ENCODE assay signal across 13 cellular contexts in the genomic region with DNA sequence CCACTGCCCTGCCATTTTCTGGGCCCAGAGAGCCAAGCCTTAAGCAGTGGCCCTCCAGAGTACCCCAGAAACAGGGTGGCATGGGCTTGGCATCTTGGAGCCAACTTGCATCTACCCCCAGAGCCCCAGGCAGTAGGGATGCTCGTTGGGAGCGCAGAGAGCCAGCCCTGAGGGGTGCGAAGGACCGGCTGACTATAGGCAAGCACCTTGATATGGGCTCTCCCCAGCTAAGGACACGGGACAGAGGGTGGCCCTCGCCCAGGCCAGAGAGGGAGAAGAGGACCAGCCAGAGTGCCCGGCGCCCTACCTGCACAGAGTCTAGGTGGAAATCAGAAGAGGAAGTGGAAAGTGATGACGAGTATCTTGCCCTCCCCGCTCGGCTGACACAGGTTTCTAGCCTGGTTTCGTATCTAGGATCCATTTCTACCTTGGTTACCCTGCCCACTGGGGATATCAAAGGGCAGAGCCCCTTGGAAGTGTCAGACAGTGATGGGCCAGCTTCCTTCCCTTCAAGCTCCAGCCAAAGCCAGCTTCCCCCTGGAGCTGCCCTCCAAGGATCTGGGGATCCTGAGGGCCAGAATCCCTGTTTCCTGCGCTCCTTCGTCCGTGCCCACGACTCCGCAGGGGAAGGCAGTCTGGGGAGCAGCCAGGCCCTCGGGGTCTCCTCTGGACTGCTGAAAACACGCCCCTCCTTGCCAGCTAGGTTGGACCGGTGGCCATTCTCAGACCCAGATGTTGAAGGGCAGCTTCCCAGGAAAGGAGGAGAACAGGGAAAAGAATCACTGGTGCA. TPM values are rescaled to one million over a fixed set of nuclear protein-coding genes. Genes with fewer than 3 reads are reported as not detected.
A peak's percentile ranks its signal among the peaks of the same experiment; 100 is the strongest.
DNase-seq lines count a peak whose midpoint lies in the region; ATAC-seq and TF ChIP-seq lines count a peak whose summit lies in the region.
"Had no signal": no experiment of that assay in that cellular context is flagged by ENCODE, and none has a peak within 500 bp of the region (broad histone marks: within the 10 kb centered on the region; RNA-seq: fewer than 3 reads in every experiment).

No MANE protein-coding gene starts in this region.

- no peak for ATAC-seq in CD4-positive, CD25-positive, alpha-beta regulatory T cell (ENCODE audit: low read depth in 2 of 2)
- ATAC-seq in GM18519 (IDR thresholded peaks at IDR 0.05; ENCODE audit: low FRiP score, unreplicated experiment) = peak; percentile 62
- ATAC-seq in HG02588 (IDR thresholded peaks at IDR 0.05; ENCODE audit: unreplicated experiment) = peak; percentile 51
- ATAC-seq in activated T-helper 17 cell treated with anti-CD3 and anti-CD28 coated beads, Interleukin-2, amount 50 U/mL, for 72 hours (replicated peaks) = no peak
- no peak for ATAC-seq in GM21576 (IDR thresholded peaks at IDR 0.05; ENCODE audit: unreplicated experiment)

- H3K9me3 Mint-ChIP-seq in CD4-positive, CD25-positive, alpha-beta regulatory T cell = no peaks in the 10 kb centered on the region
- H3K9me3 Mint-ChIP-seq in activated T-helper 17 cell treated with anti-CD3 and anti-CD28 coated beads, Interleukin-2, amount 50 U/mL, for 72 hours = no peaks in the 10 kb centered on the region
- H3K9me3 Mint-ChIP-seq: nephron progenitor cell had no signal

- H3K4me1 Mint-ChIP-seq in CD4-positive, CD25-positive, alpha-beta regulatory T cell = peaks cover 0 to 22% (median 8%) of the 10 kb centered on the region in 4 donors
- peaks cover 18% of the 10 kb centered on the region for H3K4me1 Mint-ChIP-seq in activated T-helper 17 cell treated with anti-CD3 and anti-CD28 coated beads, Interleukin-2, amount 50 U/mL, for 72 hours

- TF ChIP-seq CTCF in BE2C (IDR thresholded peaks at IDR 0.05; ENCODE audit: low read depth, low read length) = no peak

- H3K27me3 ChIP-seq in CD4-positive, CD25-positive, alpha-beta regulatory T cell (ENCODE audit: control insufficient read depth, insufficient read depth, low read length) = no peaks in the 10 kb centered on the region
- no peaks in the 10 kb centered on the region for H3K27me3 ChIP-seq in BE2C
- H3K27me3 ChIP-seq: BLaER1 treated with 17β-estradiol and CSF1 and Interleukin-3, amounts not matched to agents 10 nM and 100 nM had no signal

- H3K9me3 ChIP-seq in CD4-positive, CD25-positive, alpha-beta regulatory T cell (ENCODE audit: control insufficient read depth in 2 of 2, low read length in 2 of 2) = no peaks in the 10 kb centered on the region
- H3K9me3 ChIP-seq in BE2C = no peaks in the 10 kb centered on the region
- H3K9me3 ChIP-seq: BLaER1 treated with 17β-estradiol and CSF1 and Interleukin-3, amounts not matched to agents 10 nM and 100 nM had no signal

- peaks cover 16% of the 10 kb centered on the region for H3K36me3 Mint-ChIP-seq in CD4-positive, CD25-positive, alpha-beta regulatory T cell
- peaks cover 68% of the 10 kb centered on the region for H3K36me3 Mint-ChIP-seq in activated T-helper 17 cell treated with anti-CD3 and anti-CD28 coated beads, Interleukin-2, amount 50 U/mL, for 72 hours (ENCODE audit: low read depth)

- peak overlapping the region in 2 of 3 donors; percentile 62 to 74 for H3K27ac Mint-ChIP-seq in CD4-positive, CD25-positive, alpha-beta regulatory T cell
- H3K27ac Mint-ChIP-seq in activated T-helper 17 cell treated with anti-CD3 and anti-CD28 coated beads, Interleukin-2, amount 50 U/mL, for 72 hours = peak overlapping the region; percentile 88

- no peaks in the 10 kb centered on the region for H3K27me3 Mint-ChIP-seq in CD4-positive, CD25-positive, alpha-beta regulatory T cell
- no peaks in the 10 kb centered on the region for H3K27me3 Mint-ChIP-seq in activated T-helper 17 cell treated with anti-CD3 and anti-CD28 coated beads, Interleukin-2, amount 50 U/mL, for 72 hours

- H3K4me1 ChIP-seq in CD4-positive, CD25-positive, alpha-beta regulatory T cell (ENCODE audit: control insufficient read depth, insufficient read depth, low read length, poor library complexity, severe bottlenecking) = no peaks in the 10 kb centered on the region
- H3K4me1 ChIP-seq in BE2C = no peaks in the 10 kb centered on the region; the same call in 1 of the 2 replicates

- H3K4me3 Mint-ChIP-seq in CD4-positive, CD25-positive, alpha-beta regulatory T cell = no peak overlapping the region
- no peak overlapping the region for H3K4me3 Mint-ChIP-seq in activated T-helper 17 cell treated with anti-CD3 and anti-CD28 coated beads, Interleukin-2, amount 50 U/mL, for 72 hours
- H3K4me3 Mint-ChIP-seq: nephron progenitor cell had no signal

- DNase-seq in CD4-positive, CD25-positive, alpha-beta regulatory T cell = no peak
- DNase-seq in BE2C (no peak), epidermal melanocyte (ENCODE audit: insufficient read length, low spot score) (no peak), middle frontal gyrus (ENCODE audit: extremely low spot score, low spot score) (no peak)
- DNase-seq: activated T-cell treated with anti-CD3 and anti-CD28 coated beads, Interleukin-2, amount 50 U/mL, for 48 hours; HCEC 1CT; NCI-H1694 treated with DMSO at 0.1 percent for 48 hours had no signal

- H3K4me3 ChIP-seq in CD4-positive, CD25-positive, alpha-beta regulatory T cell (ENCODE audit: low read depth, low read length) = no peak overlapping the region
- H3K4me3 ChIP-seq in BE2C (ENCODE audit: low read depth, low read length) = no peak overlapping the region
- H3K4me3 ChIP-seq: BLaER1 treated with 17β-estradiol and CSF1 and Interleukin-3, amounts not matched to agents 10 nM and 100 nM had no signal

- H3K27ac ChIP-seq in CD4-positive, CD25-positive, alpha-beta regulatory T cell (ENCODE audit: insufficient read depth, low read length, poor library complexity, severe bottlenecking) = no peak overlapping the region

- H3K36me3 ChIP-seq in CD4-positive, CD25-positive, alpha-beta regulatory T cell (ENCODE audit: control insufficient read depth, insufficient read depth, low read length) = peaks cover 72% of the 10 kb centered on the region
- peaks cover 15% of the 10 kb centered on the region for H3K36me3 ChIP-seq in BE2C

RNA-seq across cellular contexts. Expression of gene CEP68, which starts 16.2 kb away (rescaled TPM):
- total RNA-seq in CD4-positive, CD25-positive, alpha-beta regulatory T cell = 18.8 TPM
- 10 to 100 TPM; 19.9 to 27.8 (median 26.7) TPM for polyA plus RNA-seq in CD4-positive, CD25-positive, alpha-beta regulatory T cell
- total RNA-seq in activated T-helper 17 cell treated with anti-CD3 and anti-CD28 coated beads, Interleukin-2, amount 50 U/mL, for 72 hours = 10 to 100 TPM in 1 of 2 donors, 1 to 10 TPM in 1; 6.9 to 10.5 TPM
- 3.6 TPM for polyA plus RNA-seq in BE2C (2012; ENCODE audit: insufficient read depth, insufficient read length, low read depth)

RNA-seq across cellular contexts. Expression of gene RAB1A, which starts 57.5 kb away (rescaled TPM):
- total RNA-seq in CD4-positive, CD25-positive, alpha-beta regulatory T cell = 79.3 TPM
- 10 to 100 TPM; 50.4 to 64.7 (median 58.0) TPM for polyA plus RNA-seq in CD4-positive, CD25-positive, alpha-beta regulatory T cell
- total RNA-seq in activated T-helper 17 cell treated with anti-CD3 and anti-CD28 coated beads, Interleukin-2, amount 50 U/mL, for 72 hours = 10 to 100 TPM; 72.1 to 87.1 TPM
- 60.8 TPM for polyA plus RNA-seq in BE2C (2012; ENCODE audit: insufficient read depth, insufficient read length, low read depth)

Comparison
In these comparisons a context has a peak if more than half of its experiments do, and no peak if none do; other contexts are left out.
1. ATAC-seq: peak in GM18519 (single experiment) and HG02588 (single experiment); none in CD4-positive, CD25-positive, alpha-beta regulatory T cell (0 of 2), activated T-helper 17 cell treated with anti-CD3 and anti-CD28 coated beads, Interleukin-2, amount 50 U/mL, for 72 hours (single experiment) and GM21576 (single experiment).